ENCODE assay signal across 2 cellular contexts in the genomic region with DNA sequence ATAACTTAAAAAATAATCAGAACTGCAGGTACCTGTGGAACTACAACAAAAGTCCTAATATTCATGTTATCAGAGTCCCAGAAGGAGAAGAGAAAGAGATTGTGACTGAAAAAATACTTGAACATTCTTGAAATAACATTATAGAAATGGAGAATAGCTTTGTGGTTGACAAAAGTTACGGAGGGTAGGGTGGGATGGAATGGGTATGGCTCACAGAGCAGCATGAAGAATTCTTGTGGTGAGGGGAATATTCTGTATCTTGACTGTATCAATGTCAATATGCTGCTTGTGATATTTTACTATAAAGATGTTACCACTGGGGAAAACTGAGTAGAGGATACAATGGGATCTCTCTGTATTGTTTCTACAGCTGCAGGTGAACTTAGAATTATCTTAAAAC.
TF ChIP-seq lines count a peak whose summit lies in the region.

No MANE protein-coding gene starts in this region.

TF ChIP-seq in GM23338, 12 proteins besides CTCF, POLR2A, EP300 and RAD21:
- TF ChIP-seq STAT1 (IDR thresholded peaks at IDR 0.05; ENCODE audit: unreplicated experiment) (no peak), NANOG (IDR thresholded peaks at IDR 0.05; ENCODE audit: borderline replicate concordance) (no peak), POLR2AphosphoS5 (IDR thresholded peaks at IDR 0.05; ENCODE audit: low read depth) (no peak), EZH2 (IDR thresholded peaks at IDR 0.05; ENCODE audit: low read depth, unreplicated experiment) (no peak), CREB1 (CRISPR knock-in tag; IDR thresholded peaks at IDR 0.05; ENCODE audit: low read depth) (no peak), JUNB (IDR thresholded peaks at IDR 0.05; ENCODE audit: unreplicated experiment) (no peak)
- TF ChIP-seq, protein P1, sequence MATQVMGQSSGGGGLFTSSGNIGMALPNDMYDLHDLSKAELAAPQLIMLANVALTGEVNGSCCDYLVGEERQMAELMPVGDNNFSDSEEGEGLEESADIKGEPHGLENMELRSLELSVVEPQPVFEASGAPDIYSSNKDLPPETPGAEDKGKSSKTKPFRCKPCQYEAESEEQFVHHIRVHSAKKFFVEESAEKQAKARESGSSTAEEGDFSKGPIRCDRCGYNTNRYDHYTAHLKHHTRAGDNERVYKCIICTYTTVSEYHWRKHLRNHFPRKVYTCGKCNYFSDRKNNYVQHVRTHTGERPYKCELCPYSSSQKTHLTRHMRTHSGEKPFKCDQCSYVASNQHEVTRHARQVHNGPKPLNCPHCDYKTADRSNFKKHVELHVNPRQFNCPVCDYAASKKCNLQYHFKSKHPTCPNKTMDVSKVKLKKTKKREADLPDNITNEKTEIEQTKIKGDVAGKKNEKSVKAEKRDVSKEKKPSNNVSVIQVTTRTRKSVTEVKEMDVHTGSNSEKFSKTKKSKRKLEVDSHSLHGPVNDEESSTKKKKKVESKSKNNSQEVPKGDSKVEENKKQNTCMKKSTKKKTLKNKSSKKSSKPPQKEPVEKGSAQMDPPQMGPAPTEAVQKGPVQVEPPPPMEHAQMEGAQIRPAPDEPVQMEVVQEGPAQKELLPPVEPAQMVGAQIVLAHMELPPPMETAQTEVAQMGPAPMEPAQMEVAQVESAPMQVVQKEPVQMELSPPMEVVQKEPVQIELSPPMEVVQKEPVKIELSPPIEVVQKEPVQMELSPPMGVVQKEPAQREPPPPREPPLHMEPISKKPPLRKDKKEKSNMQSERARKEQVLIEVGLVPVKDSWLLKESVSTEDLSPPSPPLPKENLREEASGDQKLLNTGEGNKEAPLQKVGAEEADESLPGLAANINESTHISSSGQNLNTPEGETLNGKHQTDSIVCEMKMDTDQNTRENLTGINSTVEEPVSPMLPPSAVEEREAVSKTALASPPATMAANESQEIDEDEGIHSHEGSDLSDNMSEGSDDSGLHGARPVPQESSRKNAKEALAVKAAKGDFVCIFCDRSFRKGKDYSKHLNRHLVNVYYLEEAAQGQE (IDR thresholded peaks at IDR 0.05; ENCODE audit: unreplicated experiment), result no peak

TF ChIP-seq in IMR-90, 13 proteins besides CTCF, POLR2A, EP300 and RAD21:
- TF ChIP-seq SMC3 (IDR thresholded peaks at IDR 0.05; ENCODE audit: low read depth, low read length), result no peak
- no peak for TF ChIP-seq MAFK (IDR thresholded peaks at IDR 0.05; ENCODE audit: low read depth, low read length)
- TF ChIP-seq CEBPB (IDR thresholded peaks at IDR 0.05; ENCODE audit: low read depth, low read length), result no peak
- TF ChIP-seq RCOR1 (IDR thresholded peaks at IDR 0.05; ENCODE audit: insufficient replicate concordance, low read length), result no peak
- TF ChIP-seq, protein P2, sequence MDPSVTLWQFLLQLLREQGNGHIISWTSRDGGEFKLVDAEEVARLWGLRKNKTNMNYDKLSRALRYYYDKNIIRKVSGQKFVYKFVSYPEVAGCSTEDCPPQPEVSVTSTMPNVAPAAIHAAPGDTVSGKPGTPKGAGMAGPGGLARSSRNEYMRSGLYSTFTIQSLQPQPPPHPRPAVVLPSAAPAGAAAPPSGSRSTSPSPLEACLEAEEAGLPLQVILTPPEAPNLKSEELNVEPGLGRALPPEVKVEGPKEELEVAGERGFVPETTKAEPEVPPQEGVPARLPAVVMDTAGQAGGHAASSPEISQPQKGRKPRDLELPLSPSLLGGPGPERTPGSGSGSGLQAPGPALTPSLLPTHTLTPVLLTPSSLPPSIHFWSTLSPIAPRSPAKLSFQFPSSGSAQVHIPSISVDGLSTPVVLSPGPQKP (IDR thresholded peaks at IDR 0.05; ENCODE audit: borderline replicate concordance, low read depth, low read length), result no peak
- no peak for TF ChIP-seq RFX5 (IDR thresholded peaks at IDR 0.05; ENCODE audit: low read depth, low read length)
- no peak for TF ChIP-seq MAZ (IDR thresholded peaks at IDR 0.05; ENCODE audit: borderline replicate concordance, low read depth, low read length)
- TF ChIP-seq BHLHE40 (IDR thresholded peaks at IDR 0.05; ENCODE audit: low read depth, low read length), result no peak
- no peak for TF ChIP-seq MXI1 (IDR thresholded peaks at IDR 0.05; ENCODE audit: borderline replicate concordance, low read depth, low read length)
- TF ChIP-seq NFE2L2 (IDR thresholded peaks at IDR 0.05; ENCODE audit: low read depth, low read length), result no peak
- TF ChIP-seq, protein P3, sequence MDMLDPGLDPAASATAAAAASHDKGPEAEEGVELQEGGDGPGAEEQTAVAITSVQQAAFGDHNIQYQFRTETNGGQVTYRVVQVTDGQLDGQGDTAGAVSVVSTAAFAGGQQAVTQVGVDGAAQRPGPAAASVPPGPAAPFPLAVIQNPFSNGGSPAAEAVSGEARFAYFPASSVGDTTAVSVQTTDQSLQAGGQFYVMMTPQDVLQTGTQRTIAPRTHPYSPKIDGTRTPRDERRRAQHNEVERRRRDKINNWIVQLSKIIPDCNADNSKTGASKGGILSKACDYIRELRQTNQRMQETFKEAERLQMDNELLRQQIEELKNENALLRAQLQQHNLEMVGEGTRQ (IDR thresholded peaks at IDR 0.05; ENCODE audit: low read depth, low read length), result no peak
- no peak for TF ChIP-seq CHD1 (IDR thresholded peaks at IDR 0.05; ENCODE audit: low read depth, low read length)
- TF ChIP-seq FOS (IDR thresholded peaks at IDR 0.05; ENCODE audit: low read depth, low read length), result no peak
